ENCODE assay signal across 20 cellular contexts in the genomic region with DNA sequence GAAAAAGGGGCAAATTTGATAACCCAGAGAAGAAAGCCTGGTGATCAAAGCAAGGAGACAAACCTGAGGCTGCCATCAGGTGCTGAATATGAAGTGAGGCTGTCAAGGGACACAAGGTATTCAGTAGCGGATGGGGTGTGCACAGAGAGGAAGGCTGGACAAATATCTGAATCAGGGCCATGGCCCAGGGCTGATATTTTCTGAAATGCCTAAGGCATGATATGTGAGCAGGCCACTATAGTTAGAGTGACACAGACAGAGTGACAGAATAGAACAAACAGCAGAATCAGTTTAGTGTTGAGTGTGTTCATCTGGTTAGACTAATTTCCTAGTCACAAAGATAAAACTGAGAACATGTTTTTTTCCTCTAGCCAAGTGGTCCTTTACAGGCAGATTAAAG. TPM values are rescaled to one million over a fixed set of nuclear protein-coding genes. Genes with fewer than 3 reads are reported as not detected.
DNase-seq lines count a peak whose midpoint lies in the region; ATAC-seq and TF ChIP-seq lines count a peak whose summit lies in the region.
"Had no signal": no experiment of that assay in that cellular context is flagged by ENCODE, and none has a peak within 500 bp of the region (broad histone marks: within the 10 kb centered on the region; RNA-seq: fewer than 3 reads in every experiment).

No MANE protein-coding gene starts in this region.

- no peak for DNase-seq in PC-3
- no peak for DNase-seq in Right ventricle myocardium superior
- DNase-seq in neural progenitor cell (ENCODE audit: low spot score) = no peak
- DNase-seq in activated T-cell treated with anti-CD3 and anti-CD28 coated beads, Interleukin-2, amount 50 U/mL, for 1 hour = no peak
- DNase-seq in Peyer's patch = no peak
- DNase-seq: KG1, naive B cell, NCI-H524 treated with DMSO at 0.1 percent for 48 hours, posterior cingulate gyrus had no signal

- H3K4me1 ChIP-seq in ACC112 (ENCODE audit: control insufficient read depth, insufficient read depth, low read length, unreplicated experiment) (peaks cover 18% of the 10 kb centered on the region), PC-3 (ENCODE audit: insufficient read depth, low read length) (0 out of 2 replicates have a peak, but pooled peaks cover 9% of the 10 kb centered on the region), neural progenitor cell (peaks cover 11% of the 10 kb centered on the region), Peyer's patch (peaks cover 0 to 8% (median 0%) of the 10 kb centered on the region in 4 donors)

- intact Hi-C loops in PC-3 (cut with micrococcal nuclease) = no loop called here
- intact Hi-C loops in Right ventricle myocardium superior (cut with DNase I) = no loop called here

- TF ChIP-seq CTCF in PC-3 (conservative IDR thresholded peaks at IDR 0.05; ENCODE audit: low read depth, low read length) (no peak), neural progenitor cell (IDR thresholded peaks at IDR 0.05) (no peak), Peyer's patch (IDR thresholded peaks at IDR 0.05) (no peak)

- no peak for TF ChIP-seq POLR2A in Peyer's patch (IDR thresholded peaks at IDR 0.05)

- no peak overlapping the region for H3K27ac Mint-ChIP-seq in neural progenitor cell
- H3K27ac Mint-ChIP-seq: endodermal cell; stimulated activated memory B cell treated with anti-CD40 and anti-IgM and Interleukin-4, amounts not matched to agents 10 μg/mL and 1 μg/mL and 100 μg/mL, for 72 hours had no signal

- POLR2A ChIA-PET in PC-3 (lab: Charles Lee; ENCODE audit: unreplicated experiment) = no interaction called here

- BruUV-seq in PC-3 (replicated peaks; lab: Mats Ljungman, UMichigan) = no TSS peak

- H3K4me1 Mint-ChIP-seq in neural progenitor cell = peaks cover 18% of the 10 kb centered on the region
- H3K4me1 Mint-ChIP-seq: naive B cell; stimulated activated memory B cell treated with anti-CD40 and anti-IgM and Interleukin-4, amounts not matched to agents 10 μg/mL and 1 μg/mL and 100 μg/mL, for 72 hours had no signal

- H3K4me3 ChIP-seq in ACC112 (ENCODE audit: low read depth, low read length) = no peak overlapping the region
- H3K4me3 ChIP-seq in PC-3 (ENCODE audit: low read length) = no peak overlapping the region
- no peak overlapping the region for H3K4me3 ChIP-seq in neural progenitor cell
- H3K4me3 ChIP-seq in Peyer's patch = no peak overlapping the region

- H3K27me3 Mint-ChIP-seq in neural progenitor cell (ENCODE audit: insufficient read depth, low read depth) = peaks cover 2% of the 10 kb centered on the region
- H3K27me3 Mint-ChIP-seq: type B pancreatic cell had no signal

- H3K9me3 Mint-ChIP-seq in neural progenitor cell = peaks cover 2% of the 10 kb centered on the region
- H3K9me3 Mint-ChIP-seq: stimulated activated memory B cell treated with anti-CD40 and anti-IgM and Interleukin-4, amounts not matched to agents 10 μg/mL and 1 μg/mL and 100 μg/mL, for 72 hours had no signal

- H4K20me1 ChIP-seq in PC-3 (ENCODE audit: low read length) (no peaks in the 10 kb centered on the region), neural progenitor cell (ENCODE audit: low read depth) (no peaks in the 10 kb centered on the region)

- no peak overlapping the region for H3K4me2 ChIP-seq in PC-3 (ENCODE audit: low read length)
- H3K4me2 ChIP-seq in neural progenitor cell = no peak overlapping the region

- H3K79me2 ChIP-seq in ACC112 (ENCODE audit: control insufficient read depth, insufficient read depth, low read length, unreplicated experiment) (no peaks in the 10 kb centered on the region), PC-3 (ENCODE audit: low read length) (no peaks in the 10 kb centered on the region), neural progenitor cell (ENCODE audit: low read depth) (no peaks in the 10 kb centered on the region)

- H3K36me3 ChIP-seq in ACC112 (ENCODE audit: insufficient read depth, low read length) (no peaks in the 10 kb centered on the region), PC-3 (ENCODE audit: low read depth, low read length) (no peaks in the 10 kb centered on the region), neural progenitor cell (no peaks in the 10 kb centered on the region), Peyer's patch (no peaks in the 10 kb centered on the region)

- no peaks in the 10 kb centered on the region for H3K36me3 Mint-ChIP-seq in neural progenitor cell
- H3K36me3 Mint-ChIP-seq: stimulated activated memory B cell treated with anti-CD40 and anti-IgM and Interleukin-4, amounts not matched to agents 10 μg/mL and 1 μg/mL and 100 μg/mL, for 72 hours; type B pancreatic cell had no signal

- CTCF ChIA-PET in PC-3 (lab: Charles Lee) = no interaction called here

- H3K27me3 ChIP-seq in ACC112 (ENCODE audit: insufficient read depth, low read length) (no peaks in the 10 kb centered on the region), PC-3 (ENCODE audit: low read length) (no peaks in the 10 kb centered on the region), neural progenitor cell (no peaks in the 10 kb centered on the region), Peyer's patch (no peaks in the 10 kb centered on the region)

- H2AFZ ChIP-seq in ACC112 (ENCODE audit: low read length, unreplicated experiment) (peak overlapping the region; percentile 70), PC-3 (ENCODE audit: low read length) (peak overlapping the region; percentile 50; the same call in 1 of the 2 replicates), neural progenitor cell (replicated peaks) (peak overlapping the region; percentile 27)

- no peak overlapping the region for H3K4me3 Mint-ChIP-seq in neural progenitor cell
- H3K4me3 Mint-ChIP-seq: endodermal cell; naive B cell; stimulated activated memory B cell treated with anti-CD40 and anti-IgM and Interleukin-4, amounts not matched to agents 10 μg/mL and 1 μg/mL and 100 μg/mL, for 72 hours; type B pancreatic cell had no signal

- H3K9me2 ChIP-seq in PC-3 (replicated peaks; ENCODE audit: low read length) = no peaks in the 10 kb centered on the region

- H3K9me3 ChIP-seq in PC-3 (ENCODE audit: low read length) (no peaks in the 10 kb centered on the region), neural progenitor cell (ENCODE audit: low read depth) (no peaks in the 10 kb centered on the region), Peyer's patch (no peaks in the 10 kb centered on the region)

- H3F3A ChIP-seq in PC-3 (ENCODE audit: low read length, unreplicated experiment) = no peaks in the 10 kb centered on the region
- H3F3A ChIP-seq in neural progenitor cell (ENCODE audit: low read depth) = no peaks in the 10 kb centered on the region

- no peak overlapping the region for H3K9ac ChIP-seq in PC-3 (ENCODE audit: low read length)
- H3K9ac ChIP-seq in neural progenitor cell = no peak overlapping the region

- H3K27ac ChIP-seq in ACC112 (ENCODE audit: low read depth, low read length) (0 out of 2 replicates have a peak overlapping the region, but pooled peaks have one; percentile 17), PC-3 (ENCODE audit: low read length) (no peak overlapping the region), neural progenitor cell (no peak overlapping the region), Peyer's patch (no peak overlapping the region)
- H3K27ac ChIP-seq: HL-60 had no signal

- ATAC-seq in PC-3 (no peak), Right ventricle myocardium superior (ENCODE audit: poor library complexity) (peak; percentile 87), HG02610 (IDR thresholded peaks at IDR 0.05; ENCODE audit: unreplicated experiment) (no peak), GM19023 (IDR thresholded peaks at IDR 0.05; ENCODE audit: unreplicated experiment) (no peak)
- ATAC-seq: activated CD4-positive, CD25-positive, alpha-beta regulatory T cell treated with anti-CD3 and anti-CD28 coated beads, Interleukin-2, amount 50 U/mL, for 24 hours; stimulated activated memory B cell treated with anti-CD40 and anti-IgM and Interleukin-4, amounts not matched to agents 10 μg/mL and 1 μg/mL and 100 μg/mL, for 72 hours had no signal

RNA-seq across cellular contexts. Expression of gene OVAAL, which starts 3.8 kb away (rescaled TPM):
- total RNA-seq in PC-3 (2014; rRNA removed) (not detected in 2 replicates), Right ventricle myocardium superior (1.1 TPM), neural progenitor cell (ENCODE audit: low replicate concordance) (not detected in 2 replicates), Peyer's patch (not detected)
- total RNA-seq: activated CD8-positive, alpha-beta memory T cell treated with anti-CD3 and anti-CD28 coated beads for 36 hours; cerebellum; endodermal cell; lower leg skin had no signal
